Comparison of ENCODE assay signal across 8 cellular contexts in the genomic region with DNA sequence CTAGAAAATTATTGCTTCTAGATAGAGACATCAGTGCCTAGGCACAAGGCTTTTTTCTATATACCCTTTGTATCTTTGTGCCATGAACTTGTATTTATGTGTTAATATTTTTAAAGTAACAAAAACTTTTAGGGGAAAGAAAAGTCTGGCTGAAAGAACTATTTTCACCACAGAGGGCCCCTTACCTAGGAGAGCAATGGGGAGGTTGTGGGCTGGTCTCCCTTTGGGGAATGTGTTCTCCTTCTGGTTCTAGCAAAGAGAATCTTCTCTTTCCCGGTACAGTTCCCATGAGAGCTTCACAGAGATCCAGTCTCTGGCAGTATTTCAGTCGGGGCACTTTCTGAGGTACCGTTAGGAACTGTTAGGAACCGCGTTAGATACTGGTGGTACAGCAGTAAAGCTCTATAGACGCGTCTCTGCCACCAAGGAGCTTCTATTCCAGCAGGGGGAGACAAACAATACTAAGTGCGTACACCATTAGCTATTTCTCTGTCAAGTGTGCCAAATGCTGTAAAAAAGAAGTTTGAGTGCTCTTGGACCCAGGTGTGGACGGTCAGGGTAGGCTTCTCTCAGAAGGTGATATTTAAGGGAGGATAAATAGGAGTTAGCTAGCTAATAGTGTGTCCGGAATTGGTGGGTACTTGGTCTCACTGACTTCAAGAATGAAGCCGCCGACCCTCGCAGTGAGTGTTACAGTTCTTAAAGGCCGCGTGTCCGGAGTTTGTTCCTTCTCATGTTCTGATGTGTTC. TPM values are rescaled to one million over a fixed set of nuclear protein-coding genes. Genes with fewer than 3 reads are reported as not detected.
DNase-seq lines count a peak whose midpoint lies in the region; ATAC-seq and TF ChIP-seq lines count a peak whose summit lies in the region.

No MANE protein-coding gene starts in this region.

- no peak overlapping the region for H3K14ac ChIP-seq in neuronal stem cell (ENCODE audit: low read length)

- H3K4me3 ChIP-seq in HFF-Myc (replicated peaks; ENCODE audit: low read depth, low read length) (no peak overlapping the region), foreskin fibroblast (ENCODE audit: low read depth in 1 of 2, low read length in 2 of 2) (no peak overlapping the region), neuronal stem cell (ENCODE audit: low read length in 2 of 2) (no peak overlapping the region)

- H3K9ac ChIP-seq in neuronal stem cell (ENCODE audit: low read depth, low read length, poor library complexity), result no peak overlapping the region

- peak; percentile 86 to 93 for ATAC-seq in activated T-cell treated with anti-CD3 and anti-CD28 coated beads, Interleukin-2, amount 50 U/mL, for 72 hours (replicated peaks in 1 of 2)
- ATAC-seq in HG03571 (IDR thresholded peaks at IDR 0.05; ENCODE audit: unreplicated experiment) (no peak), GM21529 (IDR thresholded peaks at IDR 0.05; ENCODE audit: unreplicated experiment) (no peak)

- H3K27ac ChIP-seq in neuronal stem cell (replicated peaks; ENCODE audit: low read length), result no peak overlapping the region

- no peaks in the 10 kb centered on the region for H3K36me3 ChIP-seq in neuronal stem cell (replicated peaks in 1 of 2; ENCODE audit: control insufficient read depth in 2 of 2, insufficient read depth in 2 of 2, low read length in 2 of 2)

- no peak overlapping the region for H3K23ac ChIP-seq in neuronal stem cell (ENCODE audit: low read depth, low read length, poor library complexity)

- no CpG with 5 or more reads among the region's 16 CpGs for WGBS in neuronal stem cell (ENCODE audit: extremely low coverage in 2 of 2, insufficient read length in 2 of 2, insufficient replicate concordance in 1 of 2), 2 donors

- H3K9me3 Mint-ChIP-seq in activated T-cell treated with anti-CD3 and anti-CD28 coated beads, Interleukin-2, amount 50 U/mL, for 72 hours, result no peaks in the 10 kb centered on the region

- no peak overlapping the region for H2BK12ac ChIP-seq in neuronal stem cell (ENCODE audit: low read length)

- H3K4me2 ChIP-seq in neuronal stem cell (ENCODE audit: insufficient read depth, low read length, poor library complexity, severe bottlenecking), result no peak overlapping the region

- H2BK5ac ChIP-seq in neuronal stem cell (ENCODE audit: low read length), result no peak overlapping the region

- H3K4me1 Mint-ChIP-seq in activated T-cell treated with anti-CD3 and anti-CD28 coated beads, Interleukin-2, amount 50 U/mL, for 72 hours (ENCODE audit: low read depth), result peaks cover 9% of the 10 kb centered on the region

- no peak overlapping the region for H4K8ac ChIP-seq in neuronal stem cell (ENCODE audit: low read depth, low read length)

- in situ Hi-C loops in Caki2 (cut with HindIII; ENCODE audit: low pct_unique_long_range_greater_than_20kb, low sequenced_read_pairs), result no loop called here

- H4K91ac ChIP-seq in neuronal stem cell (ENCODE audit: low read depth, low read length, poor library complexity), result no peak overlapping the region

- peak; percentile 78 for TF ChIP-seq CTCF in HFF-Myc (IDR thresholded peaks at IDR 0.05; ENCODE audit: low read depth, low read length, missing control alignments)
- peak; percentile 76 for TF ChIP-seq CTCF in foreskin fibroblast (IDR thresholded peaks at IDR 0.05; ENCODE audit: low read depth, low read length)

- H3K36me3 Mint-ChIP-seq in activated T-cell treated with anti-CD3 and anti-CD28 coated beads, Interleukin-2, amount 50 U/mL, for 72 hours (ENCODE audit: insufficient read depth in 2 of 2), result no peaks in the 10 kb centered on the region

- peak overlapping the region in 1 of 2 donors; percentile 36 for H3K4me3 Mint-ChIP-seq in activated T-cell treated with anti-CD3 and anti-CD28 coated beads, Interleukin-2, amount 50 U/mL, for 72 hours

- no peak overlapping the region for H2AK5ac ChIP-seq in neuronal stem cell (ENCODE audit: low read depth, low read length)

- no peak overlapping the region for H3K27ac Mint-ChIP-seq in activated T-cell treated with anti-CD3 and anti-CD28 coated beads, Interleukin-2, amount 50 U/mL, for 72 hours

- no peak overlapping the region for H3K18ac ChIP-seq in neuronal stem cell (ENCODE audit: low read length)

- H3K4me1 ChIP-seq in neuronal stem cell (ENCODE audit: control insufficient read depth in 2 of 2, insufficient read depth in 1 of 2, low read depth in 1 of 2, low read length in 2 of 2), result no peaks in the 10 kb centered on the region

- DNase-seq in Caki2 (ENCODE audit: low read depth) (peak; percentile 29), HFF-Myc (ENCODE audit: extremely low read depth, low read depth) (peak; percentile 31), NOMO-1 (lab: John Stamatoyannopoulos, UW; ENCODE audit: unreplicated experiment in 2 of 2) (peak; percentile 61 to 78), foreskin fibroblast (peak; percentile 36 to 74), neuronal stem cell (ENCODE audit: low spot score) (peak; percentile 37)
- DNase-seq in activated T-cell treated with anti-CD3 and anti-CD28 coated beads, Interleukin-2, amount 50 U/mL, for 72 hours, result peak; percentile 55 to 58

- no peaks in the 10 kb centered on the region for H3K79me1 ChIP-seq in neuronal stem cell (ENCODE audit: low read depth, low read length)

- peak overlapping the region; percentile 0 for H2AFZ ChIP-seq in neuronal stem cell (ENCODE audit: low read length)

- no peaks in the 10 kb centered on the region for H3K9me3 ChIP-seq in neuronal stem cell (replicated peaks in 1 of 2; ENCODE audit: control insufficient read depth in 2 of 2, insufficient read depth in 1 of 2, low read depth in 1 of 2, low read length in 2 of 2)

- no peak overlapping the region for H2BK15ac ChIP-seq in neuronal stem cell (ENCODE audit: low read length)

- H2BK120ac ChIP-seq in neuronal stem cell (ENCODE audit: low read depth, low read length), result no peak overlapping the region

- no peak overlapping the region for H3K4ac ChIP-seq in neuronal stem cell (ENCODE audit: low read length)

- H3K27me3 ChIP-seq in neuronal stem cell (ENCODE audit: control insufficient read depth in 3 of 3, insufficient read depth in 3 of 3, low read depth in 1 of 3, low read length in 3 of 3), result peaks cover 0 to 17% (median 0%) of the 10 kb centered on the region in 3 experiments

- H3K27me3 Mint-ChIP-seq in activated T-cell treated with anti-CD3 and anti-CD28 coated beads, Interleukin-2, amount 50 U/mL, for 72 hours (ENCODE audit: low read depth), result peaks cover 6% of the 10 kb centered on the region

RNA-seq across cellular contexts. Expression of a gene that starts 4.6 kb away (rescaled TPM):
- total RNA-seq in Caki2 (2014; rRNA removed; shearing (Covaris generic); ENCODE audit: low replicate concordance), result not detected in 2 replicates
- total RNA-seq in activated T-cell treated with anti-CD3 and anti-CD28 coated beads, Interleukin-2, amount 50 U/mL, for 72 hours, result not detected
- not detected for polyA plus RNA-seq in neuronal stem cell (2013, experiment 1 of 2)
- not detected for polyA plus RNA-seq in neuronal stem cell (2013, experiment 2 of 2)

RNA-seq across cellular contexts. Expression of a gene that starts 40.2 kb away (rescaled TPM):
- total RNA-seq in Caki2 (2014; rRNA removed; shearing (Covaris generic); ENCODE audit: low replicate concordance), result 64.0 and 96.2 TPM in 2 replicates
- total RNA-seq in activated T-cell treated with anti-CD3 and anti-CD28 coated beads, Interleukin-2, amount 50 U/mL, for 72 hours, result 10 to 100 TPM; 90.9 to 97.6 TPM
- polyA plus RNA-seq in neuronal stem cell (2013, experiment 1 of 2), result 36.6 TPM
- 34.7 TPM for polyA plus RNA-seq in neuronal stem cell (2013, experiment 2 of 2)

RNA-seq across cellular contexts. Expression of a gene that starts 41.4 kb away (rescaled TPM):
- not detected in 2 replicates for total RNA-seq in Caki2 (2014; rRNA removed; shearing (Covaris generic); ENCODE audit: low replicate concordance)
- total RNA-seq in activated T-cell treated with anti-CD3 and anti-CD28 coated beads, Interleukin-2, amount 50 U/mL, for 72 hours, result not detected
- polyA plus RNA-seq in neuronal stem cell (2013, experiment 1 of 2), result not detected
- not detected for polyA plus RNA-seq in neuronal stem cell (2013, experiment 2 of 2)

Comparison
In these comparisons a context has a peak if more than half of its experiments do, and no peak if none do; other contexts are left out.
1. ATAC-seq: peak in activated T-cell treated with anti-CD3 and anti-CD28 coated beads, Interleukin-2, amount 50 U/mL, for 72 hours (2 of 2); none in HG03571 (single experiment) and GM21529 (single experiment).
2. Peak in every context shown above with its lines, with median percentiles within 50 percentile points of each other: DNase-seq.